Comparison of ENCODE assay signal across 1 cellular context in the genomic region with DNA sequence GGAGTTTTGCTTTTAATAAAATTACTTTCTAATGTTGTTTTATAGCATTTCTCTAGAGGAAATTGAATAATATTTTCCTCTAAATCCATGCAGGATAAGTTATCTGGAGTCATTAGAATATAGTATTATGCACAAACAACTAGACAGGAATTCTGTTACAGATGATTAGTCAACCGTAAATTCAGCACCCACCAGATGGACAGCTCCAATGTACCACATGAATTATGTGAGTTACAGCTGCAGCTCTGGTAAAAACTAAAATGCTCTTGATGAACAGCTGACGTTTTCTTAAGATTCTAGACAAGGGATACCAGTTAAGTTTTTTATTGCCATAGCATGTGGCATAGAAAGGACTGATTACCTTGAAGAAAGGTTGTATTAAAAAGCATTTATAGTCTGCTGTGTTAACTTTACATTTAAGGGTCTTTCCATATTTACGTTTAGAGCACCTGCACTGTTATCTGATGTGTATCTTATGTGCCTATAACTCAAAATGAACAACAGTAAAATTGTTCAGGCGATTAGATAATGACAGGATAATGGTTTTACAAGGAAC.
TF ChIP-seq lines count a peak whose summit lies in the region.

No MANE protein-coding gene starts in this region.

TF ChIP-seq in HCT116, 20 proteins besides CTCF, POLR2A, EP300 and RAD21 (continued from another document):
- TF ChIP-seq, protein P1, sequence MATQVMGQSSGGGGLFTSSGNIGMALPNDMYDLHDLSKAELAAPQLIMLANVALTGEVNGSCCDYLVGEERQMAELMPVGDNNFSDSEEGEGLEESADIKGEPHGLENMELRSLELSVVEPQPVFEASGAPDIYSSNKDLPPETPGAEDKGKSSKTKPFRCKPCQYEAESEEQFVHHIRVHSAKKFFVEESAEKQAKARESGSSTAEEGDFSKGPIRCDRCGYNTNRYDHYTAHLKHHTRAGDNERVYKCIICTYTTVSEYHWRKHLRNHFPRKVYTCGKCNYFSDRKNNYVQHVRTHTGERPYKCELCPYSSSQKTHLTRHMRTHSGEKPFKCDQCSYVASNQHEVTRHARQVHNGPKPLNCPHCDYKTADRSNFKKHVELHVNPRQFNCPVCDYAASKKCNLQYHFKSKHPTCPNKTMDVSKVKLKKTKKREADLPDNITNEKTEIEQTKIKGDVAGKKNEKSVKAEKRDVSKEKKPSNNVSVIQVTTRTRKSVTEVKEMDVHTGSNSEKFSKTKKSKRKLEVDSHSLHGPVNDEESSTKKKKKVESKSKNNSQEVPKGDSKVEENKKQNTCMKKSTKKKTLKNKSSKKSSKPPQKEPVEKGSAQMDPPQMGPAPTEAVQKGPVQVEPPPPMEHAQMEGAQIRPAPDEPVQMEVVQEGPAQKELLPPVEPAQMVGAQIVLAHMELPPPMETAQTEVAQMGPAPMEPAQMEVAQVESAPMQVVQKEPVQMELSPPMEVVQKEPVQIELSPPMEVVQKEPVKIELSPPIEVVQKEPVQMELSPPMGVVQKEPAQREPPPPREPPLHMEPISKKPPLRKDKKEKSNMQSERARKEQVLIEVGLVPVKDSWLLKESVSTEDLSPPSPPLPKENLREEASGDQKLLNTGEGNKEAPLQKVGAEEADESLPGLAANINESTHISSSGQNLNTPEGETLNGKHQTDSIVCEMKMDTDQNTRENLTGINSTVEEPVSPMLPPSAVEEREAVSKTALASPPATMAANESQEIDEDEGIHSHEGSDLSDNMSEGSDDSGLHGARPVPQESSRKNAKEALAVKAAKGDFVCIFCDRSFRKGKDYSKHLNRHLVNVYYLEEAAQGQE (IDR thresholded peaks at IDR 0.05; ENCODE audit: low read depth): peak; percentile 72
TF ChIP-seq in HCT116: peak in this region for 1.
